In genomic region chr19:36032251-36033104, GRCh38 we compare ENCODE assay signal across 8 cellular contexts. TPM values are rescaled to one million over a fixed set of nuclear protein-coding genes. Genes with fewer than 3 reads are reported as not detected.
A peak's percentile ranks its signal among the peaks of the same experiment; 100 is the strongest.
DNase-seq lines count a peak whose midpoint lies in the region; FAIRE-seq and TF ChIP-seq lines count a peak whose summit lies in the region.

TSS of gene CLIP3 (minus strand) at chr19:36032873. CDS start at chr19:36032357, 516 bp downstream.

- H3K27me3 ChIP-seq in neural progenitor cell (no peaks in the 10 kb centered on the region), tibial artery (no peaks in the 10 kb centered on the region), small intestine (ENCODE audit: control insufficient read depth in 2 of 2, insufficient read depth in 2 of 2, low read length in 2 of 2) (no peaks in the 10 kb centered on the region)

- peak within 1 kb of the TSS; percentile 100 for H3K4me3 ChIP-seq in neural progenitor cell
- peak within 1 kb of the TSS; percentile 69 to 84 for H3K4me3 ChIP-seq in tibial artery
- peak within 1 kb of the TSS in 1 of 2 donors; percentile 9 for H3K4me3 ChIP-seq in small intestine (ENCODE audit: low read depth in 1 of 2, low read length in 2 of 2)

- H3K79me2 ChIP-seq in neural progenitor cell (ENCODE audit: low read depth), result peaks cover 10% of the 10 kb centered on the region

- H3F3A ChIP-seq in neural progenitor cell (ENCODE audit: low read depth), result peaks cover 7% of the 10 kb centered on the region

- DNase-seq in Daoy (ENCODE audit: low read depth) (peak; percentile 74), NCI-H2196 (lab: John Stamatoyannopoulos, UW; ENCODE audit: unreplicated experiment) (peak; percentile 73), glomerular visceral epithelial cell (ENCODE audit: extremely low spot score) (peak; percentile 75), neural progenitor cell (ENCODE audit: low spot score) (peak; percentile 91), tibial artery (peak; percentile 62 to 86), small intestine (no peak), SW 1271 (lab: John Stamatoyannopoulos, UW) (no peak)
- DNase-seq in activated naive CD4-positive, alpha-beta T cell treated with anti-CD3 and anti-CD28 coated beads, Interleukin-2, amount 50 U/mL, for 16 hours, result peak; percentile 54

- no peak for FAIRE-seq in small intestine (lab: Jason Lieb, UNC)

- H3K4me3 Mint-ChIP-seq in neural progenitor cell, result peak within 1 kb of the TSS; percentile 90

- H2AFZ ChIP-seq in neural progenitor cell (replicated peaks), result peak within 1 kb of the TSS; percentile 99

- H3K9me3 Mint-ChIP-seq in neural progenitor cell, result no peaks in the 10 kb centered on the region

- H3K27ac ChIP-seq in neural progenitor cell, result no peak within 1 kb of the TSS
- H3K27ac ChIP-seq in tibial artery, result peak within 1 kb of the TSS; percentile 79 to 85
- no peak within 1 kb of the TSS for H3K27ac ChIP-seq in small intestine (ENCODE audit: low read depth in 1 of 2, low read length in 1 of 2)

- peaks cover 9% of the 10 kb centered on the region for H3K27me3 Mint-ChIP-seq in neural progenitor cell (ENCODE audit: insufficient read depth, low read depth)

- peak within 1 kb of the TSS; percentile 94 for H3K4me2 ChIP-seq in neural progenitor cell

- peaks cover 8% of the 10 kb centered on the region for H4K20me1 ChIP-seq in neural progenitor cell (ENCODE audit: low read depth)

- peak within 1 kb of the TSS; percentile 76 for H3K27ac Mint-ChIP-seq in neural progenitor cell

- TF ChIP-seq CTCF in neural progenitor cell (IDR thresholded peaks at IDR 0.05) (peak; percentile 7), tibial artery (IDR thresholded peaks at IDR 0.05) (peak; percentile 20 to 33)

- H3K9me3 ChIP-seq in neural progenitor cell (ENCODE audit: low read depth) (no peaks in the 10 kb centered on the region), tibial artery (no peaks in the 10 kb centered on the region), small intestine (ENCODE audit: control insufficient read depth, low read depth) (no peaks in the 10 kb centered on the region)

- intact Hi-C loops in tibial artery (cut with DNase I; ENCODE audit: low total_unique reads), result no loop called here

- H3K4me1 Mint-ChIP-seq in neural progenitor cell, result peaks cover 16% of the 10 kb centered on the region

- H3K36me3 Mint-ChIP-seq in neural progenitor cell, result peaks cover 9% of the 10 kb centered on the region

- 9 to 42% (median 30%) methylated on average over 32 to 51 of the region's 51 CpGs for WGBS in small intestine, 3 donors

- peaks cover 7% of the 10 kb centered on the region for H3K4me1 ChIP-seq in neural progenitor cell
- H3K4me1 ChIP-seq in tibial artery, result peaks cover 0 to 19% (median 12%) of the 10 kb centered on the region in 4 donors
- peaks cover 0 to 2% of the 10 kb centered on the region in 2 donors for H3K4me1 ChIP-seq in small intestine (ENCODE audit: control insufficient read depth in 2 of 2, insufficient read depth in 1 of 2, low read depth in 1 of 2, low read length in 1 of 2)

- H3K9ac ChIP-seq in neural progenitor cell, result peak within 1 kb of the TSS; percentile 72

- H3K36me3 ChIP-seq in neural progenitor cell (no peaks in the 10 kb centered on the region), tibial artery (peaks cover 0 to 24% (median 4%) of the 10 kb centered on the region in 3 donors), small intestine (ENCODE audit: control insufficient read depth in 2 of 2, insufficient read depth in 2 of 2, low read length in 2 of 2) (no peaks in the 10 kb centered on the region)

RNA-seq across cellular contexts. Expression of gene CLIP3, which starts in this region (rescaled TPM):
- total RNA-seq in Daoy (2014; rRNA removed; shearing (Covaris generic)), result 0.69 and 1.0 TPM in 2 replicates
- total RNA-seq in neural progenitor cell (ENCODE audit: low replicate concordance), result 8.2 and 17.7 TPM in 2 replicates
- 1 to 10 TPM in 2 of 3 donors, under 1 TPM in 1; 0.45 to 7.5 (median 1.9) TPM for polyA plus RNA-seq in small intestine

Comparison
In these comparisons a context has a peak if more than half of its experiments do, and no peak if none do; other contexts are left out.
1. DNase-seq: peak in Daoy (single experiment), NCI-H2196 (single experiment), activated naive CD4-positive, alpha-beta T cell treated with anti-CD3 and anti-CD28 coated beads, Interleukin-2, amount 50 U/mL, for 16 hours (single experiment), glomerular visceral epithelial cell (single experiment), neural progenitor cell (single experiment) and tibial artery (2 of 2); none in small intestine (single experiment) and SW 1271 (0 of 2).
2. H3K27ac ChIP-seq: peak in tibial artery (2 of 2); none in neural progenitor cell (single experiment) and small intestine (0 of 2).